9 cellular contexts compared by ENCODE assay signal in genomic region chr2:9311488-9311887, GRCh38.
DNase-seq lines count a peak whose midpoint lies in the region; ATAC-seq, FAIRE-seq and TF ChIP-seq lines count a peak whose summit lies in the region.
"Had no signal": no experiment of that assay in that cellular context is flagged by ENCODE, and none has a peak within 500 bp of the region (broad histone marks: within the 10 kb centered on the region; RNA-seq: fewer than 3 reads in every experiment).

No MANE protein-coding gene starts in this region.

- H3K27ac Mint-ChIP-seq in astrocyte (ENCODE audit: unreplicated experiment): peak overlapping the region; percentile 98
- no peak overlapping the region for H3K27ac Mint-ChIP-seq in activated CD4-positive, alpha-beta T cell treated with anti-CD3 and anti-CD28 coated beads, Interleukin-2, amount 10 ng/mL, durations not matched to agents 24 days and 14 days
- no peak overlapping the region for H3K27ac Mint-ChIP-seq in nephron progenitor cell

- H3K36me3 ChIP-seq in astrocyte (ENCODE audit: insufficient read depth, low read length): no peaks in the 10 kb centered on the region
- H3K36me3 ChIP-seq in heart left ventricle: no peaks in the 10 kb centered on the region
- no peaks in the 10 kb centered on the region for H3K36me3 ChIP-seq in sigmoid colon
- no peaks in the 10 kb centered on the region for H3K36me3 ChIP-seq in effector memory CD4-positive, alpha-beta T cell (ENCODE audit: control insufficient read depth, insufficient read depth, low read length)

- H3K4me1 Mint-ChIP-seq in astrocyte (ENCODE audit: low read depth, unreplicated experiment): peaks cover 55% of the 10 kb centered on the region
- H3K4me1 Mint-ChIP-seq in activated CD4-positive, alpha-beta T cell treated with anti-CD3 and anti-CD28 coated beads, Interleukin-2, amount 10 ng/mL, durations not matched to agents 24 days and 14 days: no peaks in the 10 kb centered on the region
- H3K4me1 Mint-ChIP-seq in nephron progenitor cell: peaks cover 22% of the 10 kb centered on the region

- peak overlapping the region; percentile 75 for H3K4me2 ChIP-seq in astrocyte (ENCODE audit: low read length)

- no peaks in the 10 kb centered on the region for H3K9me3 ChIP-seq in astrocyte (ENCODE audit: insufficient read depth, low read depth, low read length)
- no peaks in the 10 kb centered on the region for H3K9me3 ChIP-seq in heart left ventricle
- H3K9me3 ChIP-seq in sigmoid colon: no peaks in the 10 kb centered on the region
- H3K9me3 ChIP-seq in effector memory CD4-positive, alpha-beta T cell (ENCODE audit: control insufficient read depth, low read length): no peaks in the 10 kb centered on the region

- TF ChIP-seq CTCF in astrocyte (IDR thresholded peaks at IDR 0.05; ENCODE audit: insufficient read depth, low read depth, low read length) (no peak), heart left ventricle (IDR thresholded peaks at IDR 0.05) (no peak), sigmoid colon (IDR thresholded peaks at IDR 0.05) (no peak), nephron progenitor cell (IDR thresholded peaks at IDR 0.05) (no peak)

- no peak overlapping the region for H3K4me3 Mint-ChIP-seq in astrocyte (ENCODE audit: unreplicated experiment)
- H3K4me3 Mint-ChIP-seq in activated CD4-positive, alpha-beta T cell treated with anti-CD3 and anti-CD28 coated beads, Interleukin-2, amount 10 ng/mL, durations not matched to agents 24 days and 14 days: no peak overlapping the region
- H3K4me3 Mint-ChIP-seq in nephron progenitor cell: no peak overlapping the region

- peak overlapping the region; percentile 77 for H3K9ac ChIP-seq in astrocyte (ENCODE audit: low read length)

- peaks cover 65% of the 10 kb centered on the region for H3K79me2 ChIP-seq in astrocyte (ENCODE audit: insufficient read depth, low read length)

- 32 to 61% (median 36%) methylated on average over 12 of the region's 12 CpGs for WGBS in heart left ventricle, 4 donors
- WGBS in sigmoid colon, 2 donors: 78 to 90% methylated on average over 12 of the region's 12 CpGs

- H3K27me3 Mint-ChIP-seq in astrocyte (ENCODE audit: low read depth, unreplicated experiment) (no peaks in the 10 kb centered on the region), nephron progenitor cell (ENCODE audit: low read depth, poor library complexity) (no peaks in the 10 kb centered on the region)
- no peaks in the 10 kb centered on the region for H3K27me3 Mint-ChIP-seq in activated CD4-positive, alpha-beta T cell treated with anti-CD3 and anti-CD28 coated beads, Interleukin-2, amount 10 ng/mL, durations not matched to agents 24 days and 14 days

- DNase-seq in G401 (ENCODE audit: low spot score) (peak; percentile 92), astrocyte (ENCODE audit: low read depth) (peak; percentile 92), heart left ventricle (peak; percentile 55 to 76 (median 64)), sigmoid colon (peak; percentile 91), NK-92 (lab: John Stamatoyannopoulos, UW; ENCODE audit: unreplicated experiment) (no peak), nephron progenitor cell (no peak)
- DNase-seq in effector memory CD4-positive, alpha-beta T cell: no peak
- DNase-seq in activated CD4-positive, alpha-beta T cell treated with anti-CD3 and anti-CD28 coated beads, Interleukin-2, amount 10 ng/mL, durations not matched to agents 24 days and 14 days: no peak
- DNase-seq: DMS79 treated with DMSO at 0.1 percent for 48 hours had no signal

- H3K27ac ChIP-seq in astrocyte (ENCODE audit: low read depth, low read length): peak overlapping the region; percentile 87
- H3K27ac ChIP-seq in heart left ventricle: peak overlapping the region; percentile 35 to 88 (median 80)
- peak overlapping the region; percentile 75 to 90 (median 84) for H3K27ac ChIP-seq in sigmoid colon
- no peak overlapping the region for H3K27ac ChIP-seq in effector memory CD4-positive, alpha-beta T cell (ENCODE audit: insufficient read depth, low read length, poor library complexity, severe bottlenecking)

- in situ Hi-C loops in G401 (cut with HindIII; ENCODE audit: low sequenced_read_pairs): no loop called here

- peaks cover 16% of the 10 kb centered on the region for H4K20me1 ChIP-seq in astrocyte (ENCODE audit: insufficient read depth, low read length)

- peak; percentile 23 to 75 (median 72) for ATAC-seq in heart left ventricle

- TF ChIP-seq EP300 in sigmoid colon (IDR thresholded peaks at IDR 0.05): peak in 1 of 4 donors; percentile 75

- TF ChIP-seq POLR2A in heart left ventricle (IDR thresholded peaks at IDR 0.05): no peak
- TF ChIP-seq POLR2A in sigmoid colon (IDR thresholded peaks at IDR 0.05): no peak

- FAIRE-seq in astrocyte (lab: Jason Lieb, UNC): peak; percentile 43

- H3K4me1 ChIP-seq in astrocyte (ENCODE audit: insufficient read depth, low read length) (peaks cover 51% of the 10 kb centered on the region), heart left ventricle (peaks cover 7 to 49% (median 39%) of the 10 kb centered on the region in 12 donors), sigmoid colon (peaks cover 0 to 73% (median 58%) of the 10 kb centered on the region in 4 donors)
- no peaks in the 10 kb centered on the region for H3K4me1 ChIP-seq in effector memory CD4-positive, alpha-beta T cell (ENCODE audit: control insufficient read depth, insufficient read depth, low read length, poor library complexity, severe bottlenecking)

- intact Hi-C loops in heart left ventricle (cut with DNase I) (loop anchor here in 3 of 10 donors (5.0 to 10.0 kb wide), 3 partner anchors 47 to 104 kb away; partner anchors contain the start of gene ASAP2 (in 1 of the 3)), sigmoid colon (cut with DNase I) (loop anchor here (5.0 kb wide), 1 partner anchor 104 kb away; the partner anchor contains the start of gene ASAP2)
- intact Hi-C loops in activated CD4-positive, alpha-beta T cell treated with anti-CD3 and anti-CD28 coated beads, Interleukin-2, amount 10 ng/mL, durations not matched to agents 24 days and 14 days (cut with micrococcal nuclease): no loop called here

- H3K36me3 Mint-ChIP-seq in astrocyte (ENCODE audit: low read depth, unreplicated experiment) (peaks cover 11% of the 10 kb centered on the region), nephron progenitor cell (ENCODE audit: low read depth) (peaks cover 17% of the 10 kb centered on the region)
- no peaks in the 10 kb centered on the region for H3K36me3 Mint-ChIP-seq in activated CD4-positive, alpha-beta T cell treated with anti-CD3 and anti-CD28 coated beads, Interleukin-2, amount 10 ng/mL, durations not matched to agents 24 days and 14 days (ENCODE audit: low read depth)

- H3K27me3 ChIP-seq in astrocyte (ENCODE audit: insufficient read depth, low read length) (no peaks in the 10 kb centered on the region), heart left ventricle (no peaks in the 10 kb centered on the region), sigmoid colon (no peaks in the 10 kb centered on the region)
- no peaks in the 10 kb centered on the region for H3K27me3 ChIP-seq in effector memory CD4-positive, alpha-beta T cell (replicated peaks; ENCODE audit: control insufficient read depth, insufficient read depth, low read length, poor library complexity, severe bottlenecking)

- no peak overlapping the region for H2AFZ ChIP-seq in astrocyte (ENCODE audit: low read depth, low read length)

- H3K4me3 ChIP-seq in astrocyte (ENCODE audit: insufficient read depth, low read depth, low read length) (no peak overlapping the region), heart left ventricle (no peak overlapping the region), sigmoid colon (no peak overlapping the region)
- H3K4me3 ChIP-seq in effector memory CD4-positive, alpha-beta T cell (ENCODE audit: insufficient read depth, low read depth, low read length, poor library complexity, severe bottlenecking): no peak overlapping the region

- H3K9me3 Mint-ChIP-seq in astrocyte (ENCODE audit: unreplicated experiment) (no peaks in the 10 kb centered on the region), nephron progenitor cell (no peaks in the 10 kb centered on the region)
- no peaks in the 10 kb centered on the region for H3K9me3 Mint-ChIP-seq in activated CD4-positive, alpha-beta T cell treated with anti-CD3 and anti-CD28 coated beads, Interleukin-2, amount 10 ng/mL, durations not matched to agents 24 days and 14 days

Comparison
In these comparisons a context has a peak if more than half of its experiments do, and no peak if none do; other contexts are left out.
1. DNase-seq: peak in G401 (single experiment), astrocyte (single experiment), heart left ventricle (5 of 5) and sigmoid colon (single experiment); none in effector memory CD4-positive, alpha-beta T cell (0 of 3), NK-92 (single experiment), activated CD4-positive, alpha-beta T cell treated with anti-CD3 and anti-CD28 coated beads, Interleukin-2, amount 10 ng/mL, durations not matched to agents 24 days and 14 days (single experiment) and nephron progenitor cell (single experiment).